In the genomic region with DNA sequence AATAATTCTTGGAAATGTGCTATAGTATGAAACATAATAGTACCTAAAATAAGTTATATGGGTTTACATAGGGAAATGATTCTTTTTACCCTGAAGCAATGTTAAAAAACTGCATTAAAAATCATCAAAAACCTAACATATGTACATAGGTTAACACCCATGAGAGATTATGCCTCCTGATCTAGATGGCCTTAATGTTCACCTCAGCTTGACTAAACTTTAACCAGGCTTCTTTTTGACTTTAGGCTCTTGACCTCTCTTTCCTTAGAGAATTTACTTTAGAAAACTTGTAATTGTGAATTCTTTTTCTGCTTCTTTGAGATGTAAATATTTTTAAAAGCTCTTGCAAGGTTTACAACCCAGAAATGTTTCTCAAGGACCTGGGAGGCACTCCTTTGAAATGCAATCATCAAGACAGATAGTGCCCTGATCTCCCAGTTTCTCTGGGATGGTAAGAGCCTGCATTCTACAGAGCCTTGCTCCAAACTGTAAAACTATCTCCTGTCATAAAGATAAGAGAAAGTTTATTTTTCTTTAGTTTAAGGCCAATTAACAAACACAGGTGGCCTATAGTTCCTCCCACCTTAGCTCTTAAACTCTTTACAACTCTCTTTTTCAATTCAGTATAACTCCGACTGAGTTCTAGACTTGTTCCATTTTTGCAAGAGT, we compare ENCODE assay signal across 13 cellular contexts.
DNase-seq lines count a peak whose midpoint lies in the region; ATAC-seq and TF ChIP-seq lines count a peak whose summit lies in the region.
"Had no signal": no experiment of that assay in that cellular context is flagged by ENCODE, and none has a peak within 500 bp of the region (broad histone marks: within the 10 kb centered on the region; RNA-seq: fewer than 3 reads in every experiment).

No MANE protein-coding gene starts in this region.

- ATAC-seq in left lung (peak; percentile 33), GM21619 (IDR thresholded peaks at IDR 0.05; ENCODE audit: unreplicated experiment) (no peak), GM18907 (IDR thresholded peaks at IDR 0.05; ENCODE audit: unreplicated experiment) (no peak)

- in situ Hi-C loops in transverse colon (cut with MboI; ENCODE audit: low pct_ligation_motif_present in 1 of 4, low pct_unique_long_range_greater_than_20kb in 1 of 4, low sequenced_read_pairs in 3 of 4), result no loop called here

- H3K9ac ChIP-seq in colonic mucosa (ENCODE audit: low read depth in 2 of 2, low read length in 2 of 2), result no peak overlapping the region

- DNase-seq in LNCaP clone FGC (ENCODE audit: low read depth), result peak; percentile 66
- peak; percentile 54 for DNase-seq in colonic mucosa
- DNase-seq in left lung, result no peak
- peak; percentile 17 for DNase-seq in transverse colon
- no peak for DNase-seq in posterior vena cava (ENCODE audit: low spot score)
- no peak for DNase-seq in MV-4-11 (lab: John Stamatoyannopoulos, UW)
- DNase-seq: HFFc6, NCI-H1417, NCI-H187 treated with DMSO at 0.1 percent for 48 hours, NCI-H69, SJCRH30 had no signal

- TF ChIP-seq CTCF in LNCaP clone FGC (IDR thresholded peaks at IDR 0.05; ENCODE audit: control insufficient read depth, extremely low read depth, insufficient read depth) (no peak), colonic mucosa (IDR thresholded peaks at IDR 0.05) (no peak), left lung (IDR thresholded peaks at IDR 0.05) (no peak), transverse colon (IDR thresholded peaks at IDR 0.05) (no peak)

- no peak for TF ChIP-seq POLR2A in transverse colon (IDR thresholded peaks at IDR 0.05)

- no peak overlapping the region for H3K4me3 ChIP-seq in LNCaP clone FGC (ENCODE audit: low read depth, low read length)
- no peak overlapping the region for H3K4me3 ChIP-seq in colonic mucosa
- H3K4me3 ChIP-seq in left lung, result no peak overlapping the region
- H3K4me3 ChIP-seq in transverse colon, result no peak overlapping the region
- H3K4me3 ChIP-seq: SJCRH30 had no signal

- H3K9me3 ChIP-seq in colonic mucosa (no peaks in the 10 kb centered on the region), left lung (no peaks in the 10 kb centered on the region), transverse colon (no peaks in the 10 kb centered on the region)
- H3K9me3 ChIP-seq: SJCRH30 had no signal

- H3K4me1 ChIP-seq in colonic mucosa, result no peaks in the 10 kb centered on the region
- H3K4me1 ChIP-seq in left lung, result no peaks in the 10 kb centered on the region
- peaks cover 0 to 20% (median 7%) of the 10 kb centered on the region in 4 donors for H3K4me1 ChIP-seq in transverse colon

- intact Hi-C loops in colonic mucosa (cut with DNase I), result no loop called here
- intact Hi-C loops in left lung (cut with DNase I), result no loop called here
- intact Hi-C loops in transverse colon (cut with DNase I; ENCODE audit: low total_unique reads), result no loop called here
- intact Hi-C loops in posterior vena cava (cut with DNase I), result no loop called here

- H3K27ac ChIP-seq in colonic mucosa (peak overlapping the region; percentile 37), left lung (no peak overlapping the region), transverse colon (peak overlapping the region in 2 of 4 donors; percentile 2 to 54)
- H3K27ac ChIP-seq: SJCRH30 had no signal

- H3K36me3 ChIP-seq in colonic mucosa (no peaks in the 10 kb centered on the region), left lung (no peaks in the 10 kb centered on the region), transverse colon (no peaks in the 10 kb centered on the region)
- H3K36me3 ChIP-seq: SJCRH30 had no signal

- no peak for TF ChIP-seq EP300 in transverse colon (IDR thresholded peaks at IDR 0.05; ENCODE audit: low read depth)

- H3K27me3 ChIP-seq in colonic mucosa (no peaks in the 10 kb centered on the region), left lung (no peaks in the 10 kb centered on the region), transverse colon (no peaks in the 10 kb centered on the region)
- H3K27me3 ChIP-seq: SJCRH30 had no signal

- 48 to 67% methylated on average over 1 of the region's 1 CpG for WGBS in transverse colon (ENCODE audit: low coverage in 1 of 2), 2 donors

Comparison
In these comparisons a context has a peak if more than half of its experiments do, and no peak if none do; other contexts are left out.
1. DNase-seq: peak in LNCaP clone FGC (single experiment), colonic mucosa (single experiment) and transverse colon (single experiment); none in left lung (0 of 2), posterior vena cava (single experiment) and MV-4-11 (single experiment).